In the genomic region with DNA sequence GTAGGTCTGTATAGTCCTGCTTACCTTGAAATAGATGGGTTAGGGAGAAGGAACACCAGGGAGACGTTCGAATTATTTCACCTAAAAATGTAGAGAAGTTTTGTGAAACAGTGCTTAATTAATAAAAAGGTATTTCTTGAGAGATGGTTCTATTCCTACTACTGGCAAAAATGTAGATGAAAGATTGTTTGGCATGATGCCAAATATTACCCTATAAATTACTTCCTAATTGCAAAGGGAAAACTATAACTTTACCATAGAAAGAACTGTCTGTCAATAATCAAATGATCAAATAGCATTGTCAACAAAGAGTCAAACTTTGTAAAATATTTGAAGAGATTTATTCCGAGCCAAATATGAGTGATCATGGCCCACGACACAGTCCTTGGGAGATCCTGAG, we compare ENCODE assay signal across 23 cellular contexts.
"Had no signal": no experiment of that assay in that cellular context is flagged by ENCODE, and none has a peak within 500 bp of the region (broad histone marks: within the 10 kb centered on the region; RNA-seq: fewer than 3 reads in every experiment).

No MANE protein-coding gene starts in this region.

- ATAC-seq: activated naive CD4-positive, alpha-beta T cell treated with anti-CD3 and anti-CD28 coated beads, Interleukin-2, amount 50 U/mL, for 72 hours; activated T-helper 17 cell treated with anti-CD3 and anti-CD28 coated beads, Interleukin-2, amount 50 U/mL, for 72 hours; esophagus mucosa; left lung; natural killer cell; pancreas; psoas muscle; right cardiac atrium; stimulated activated naive CD8-positive, alpha-beta T cell treated with anti-CD3 and anti-CD28 coated beads, Interleukin-15, amount 100 ng/mL, for 72 hours had no signal

- H3K36me3 Mint-ChIP-seq: brain, natural killer cell had no signal

- H3K27ac ChIP-seq: left lung, pancreas, psoas muscle, skin epidermis, tibial artery had no signal

- H3K9me3 ChIP-seq: left lung, pancreas, psoas muscle, tibial artery had no signal

- H3K27ac Mint-ChIP-seq: activated CD4-positive, alpha-beta memory T cell treated with anti-CD3 and anti-CD28 coated beads, Interleukin-2, amount 10 ng/mL, durations not matched to agents 7 days and 5 days; activated naive CD4-positive, alpha-beta T cell treated with anti-CD3 and anti-CD28 coated beads, Interleukin-2, amount 50 U/mL, for 72 hours; activated T-helper 17 cell treated with anti-CD3 and anti-CD28 coated beads, Interleukin-2, amount 50 U/mL, for 72 hours; natural killer cell had no signal

- H3K27me3 ChIP-seq: pancreas, tibial artery had no signal

- H3K4me1 ChIP-seq: pancreas had no signal

- H3K36me3 ChIP-seq: left lung, pancreas, tibial artery had no signal

- H3K4me1 Mint-ChIP-seq: activated T-helper 17 cell treated with anti-CD3 and anti-CD28 coated beads, Interleukin-2, amount 50 U/mL, for 72 hours had no signal

- DNase-seq: activated CD4-positive, alpha-beta memory T cell treated with anti-CD3 and anti-CD28 coated beads, Interleukin-2, amount 10 ng/mL, durations not matched to agents 7 days and 5 days; activated CD4-positive, alpha-beta T cell treated with anti-CD3 and anti-CD28 coated beads for 48 hours; aorta; effector memory CD4-positive, alpha-beta T cell; foreskin melanocyte; glutamatergic neuron; hippocampal formation; kidney glomerular epithelial cell; left lung; natural killer cell; pancreas; psoas muscle; right cardiac atrium; stimulated activated CD4-positive, alpha-beta T cell treated with anti-CD3 and anti-CD28 coated beads, Interleukin-1b, Interleukin-23, amount 100 ng/mL, for 48 hours; stimulated activated naive CD8-positive, alpha-beta T cell treated with anti-CD3 and anti-CD28 coated beads, Interleukin-15, amount 100 ng/mL, for 72 hours; tibial artery had no signal

- H3K4me3 Mint-ChIP-seq: activated CD4-positive, alpha-beta memory T cell treated with anti-CD3 and anti-CD28 coated beads, Interleukin-2, amount 10 ng/mL, durations not matched to agents 7 days and 5 days; activated T-helper 17 cell treated with anti-CD3 and anti-CD28 coated beads, Interleukin-2, amount 50 U/mL, for 72 hours; natural killer cell; stimulated activated naive CD8-positive, alpha-beta T cell treated with anti-CD3 and anti-CD28 coated beads, Interleukin-15, amount 100 ng/mL, for 72 hours had no signal

- H3K9me3 Mint-ChIP-seq: activated CD4-positive, alpha-beta memory T cell treated with anti-CD3 and anti-CD28 coated beads, Interleukin-2, amount 10 ng/mL, durations not matched to agents 7 days and 5 days; activated naive CD4-positive, alpha-beta T cell treated with anti-CD3 and anti-CD28 coated beads, Interleukin-2, amount 50 U/mL, for 72 hours; activated T-helper 17 cell treated with anti-CD3 and anti-CD28 coated beads, Interleukin-2, amount 50 U/mL, for 72 hours; natural killer cell; stimulated activated naive CD8-positive, alpha-beta T cell treated with anti-CD3 and anti-CD28 coated beads, Interleukin-15, amount 100 ng/mL, for 72 hours had no signal

- H3K4me3 ChIP-seq: left lung, lung, pancreas, psoas muscle, skin epidermis, tibial artery had no signal

- FAIRE-seq: endothelial cell of umbilical vein, pancreas had no signal

- H3K27me3 Mint-ChIP-seq: activated T-helper 17 cell treated with anti-CD3 and anti-CD28 coated beads, Interleukin-2, amount 50 U/mL, for 72 hours; stimulated activated naive CD8-positive, alpha-beta T cell treated with anti-CD3 and anti-CD28 coated beads, Interleukin-15, amount 100 ng/mL, for 72 hours had no signal
